ENCODE assay signal across 22 cellular contexts in the genomic region with DNA sequence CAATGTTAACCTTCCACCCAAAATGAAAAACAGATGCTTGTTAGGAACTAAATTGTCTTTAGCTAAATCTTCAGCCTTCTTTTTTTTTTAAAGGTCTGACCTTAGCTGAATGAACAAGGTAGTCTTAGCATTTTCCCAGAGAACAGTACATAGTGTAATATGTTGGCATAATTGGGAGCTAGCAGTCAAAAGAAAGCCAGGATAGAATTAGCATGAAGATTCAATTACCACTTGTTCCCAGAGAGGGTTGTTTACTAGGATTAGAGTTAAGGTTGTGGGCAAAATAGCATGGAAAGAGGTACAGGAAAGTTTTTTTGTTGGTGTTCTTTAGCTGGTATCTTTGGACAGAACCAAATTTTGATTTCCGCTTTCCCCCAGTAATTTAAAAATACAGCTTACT. TPM values are rescaled to one million over a fixed set of nuclear protein-coding genes. Genes with fewer than 3 reads are reported as not detected.
A peak's percentile ranks its signal among the peaks of the same experiment; 100 is the strongest.
DNase-seq lines count a peak whose midpoint lies in the region; ATAC-seq, FAIRE-seq and TF ChIP-seq lines count a peak whose summit lies in the region.
"Had no signal": no experiment of that assay in that cellular context is flagged by ENCODE, and none has a peak within 500 bp of the region (broad histone marks: within the 10 kb centered on the region; RNA-seq: fewer than 3 reads in every experiment).

No MANE protein-coding gene starts in this region.

- H3K4me3 ChIP-seq in gastrocnemius medialis, result no peak overlapping the region
- no peak overlapping the region for H3K4me3 ChIP-seq in left lung
- H3K4me3 ChIP-seq: BLaER1 treated with 17β-estradiol and CSF1 and Interleukin-3, amounts not matched to agents 10 nM and 100 nM; GM23338 had no signal

- H3K36me3 ChIP-seq in gastrocnemius medialis, result no peaks in the 10 kb centered on the region
- no peaks in the 10 kb centered on the region for H3K36me3 ChIP-seq in left lung
- H3K36me3 ChIP-seq: BLaER1 treated with 17β-estradiol and CSF1 and Interleukin-3, amounts not matched to agents 10 nM and 100 nM had no signal

- intact Hi-C loops in gastrocnemius medialis (cut with DNase I; ENCODE audit: low total_unique reads) (no loop called here), left lung (cut with DNase I) (no loop called here)

- H3K9me3 ChIP-seq in gastrocnemius medialis (no peaks in the 10 kb centered on the region), left lung (no peaks in the 10 kb centered on the region)
- H3K9me3 ChIP-seq: BLaER1 treated with 17β-estradiol and CSF1 and Interleukin-3, amounts not matched to agents 10 nM and 100 nM had no signal

- H3K27ac ChIP-seq in angular gyrus (ENCODE audit: low read depth, low read length) (peak overlapping the region; percentile 47), layer of hippocampus (ENCODE audit: low read depth, low read length) (peak overlapping the region; percentile 23), gastrocnemius medialis (peak overlapping the region in 1 of 4 donors; percentile 45), left lung (no peak overlapping the region)
- H3K27ac ChIP-seq: BLaER1 treated with 17β-estradiol and CSF1 and Interleukin-3, amounts not matched to agents 10 nM and 100 nM; HL-60 had no signal

- FAIRE-seq in D721Med (lab: Jason Lieb, UNC), result peak; percentile 93
- FAIRE-seq: G401.6, GM12891, GM18507, H54 had no signal

- DNase-seq in D721Med (ENCODE audit: insufficient read length, low spot score), result no peak
- DNase-seq in gastrocnemius medialis, result no peak
- DNase-seq in HuH-7.5 (ENCODE audit: low spot score), result no peak
- no peak for DNase-seq in left lung
- DNase-seq: 8988T; Calu3; CD8-positive, alpha-beta T cell; DMS 273 treated with DMSO at 0.1 percent for 48 hours; DMS53; HCEC 1CT; IMR-90 had no signal

- TF ChIP-seq POLR2A in gastrocnemius medialis (IDR thresholded peaks at IDR 0.05), result no peak

- no peak for TF ChIP-seq CTCF in D721Med (IDR thresholded peaks at IDR 0.05; ENCODE audit: insufficient read depth, missing control alignments)
- TF ChIP-seq CTCF in gastrocnemius medialis (IDR thresholded peaks at IDR 0.05 in 4 of 5, conservative IDR thresholded peaks at IDR 0.05 in 1 of 5), result no peak
- TF ChIP-seq CTCF in left lung (IDR thresholded peaks at IDR 0.05), result no peak

- in situ Hi-C loops in gastrocnemius medialis (cut with MboI; ENCODE audit: low sequenced_read_pairs in 4 of 4), result loop anchor here in 1 of 4 donors (25.0 kb wide), 1 partner anchor 97 kb away; no protein-coding TSS in a partner anchor

- H3K27me3 ChIP-seq in layer of hippocampus (ENCODE audit: control insufficient read depth, insufficient read depth, low read length) (no peaks in the 10 kb centered on the region), gastrocnemius medialis (peaks cover 0 to 14% (median 5%) of the 10 kb centered on the region in 3 donors), left lung (peaks cover 0 to 19% of the 10 kb centered on the region in 2 donors)
- H3K27me3 ChIP-seq: BLaER1 treated with 17β-estradiol and CSF1 and Interleukin-3, amounts not matched to agents 10 nM and 100 nM had no signal

- no peaks in the 10 kb centered on the region for H3K4me1 ChIP-seq in gastrocnemius medialis
- peaks cover 0 to 4% of the 10 kb centered on the region in 2 donors for H3K4me1 ChIP-seq in left lung
- H3K4me1 ChIP-seq: BLaER1 treated with 17β-estradiol and CSF1 and Interleukin-3, amounts not matched to agents 10 nM and 100 nM had no signal

- ATAC-seq in gastrocnemius medialis (peak; percentile 62 to 78), left lung (no peak), GM21390 (IDR thresholded peaks at IDR 0.05; ENCODE audit: unreplicated experiment) (no peak)
- ATAC-seq: CD8-positive, alpha-beta T cell; GM23338 had no signal

RNA-seq across cellular contexts. Expression of gene CDH20, which starts 6.9 kb away (rescaled TPM):
- 10 to 100 TPM in 1 of 4 donors, 1 to 10 TPM in 2, under 1 TPM in 1; 0.51 to 19.6 (median 3.9) TPM for total RNA-seq in gastrocnemius medialis
- under 1 TPM in 1 of 2 donors, not detected in 1; 0.17 TPM for total RNA-seq in left lung
- total RNA-seq: B cell, Calu3, IMR-90 had no signal

Comparison
In these comparisons a context has a peak if more than half of its experiments do, and no peak if none do; other contexts are left out.
1. H3K27ac ChIP-seq: peak in angular gyrus (single experiment) and layer of hippocampus (single experiment); none in left lung (0 of 2).
2. ATAC-seq: peak in gastrocnemius medialis (2 of 2); none in left lung (single experiment) and GM21390 (single experiment).